In genomic region chrX:63250253-63250868, GRCh38 we compare ENCODE assay signal across 8 cellular contexts.
DNase-seq lines count a peak whose midpoint lies in the region; ATAC-seq and TF ChIP-seq lines count a peak whose summit lies in the region.

No MANE protein-coding gene starts in this region.

- DNase-seq in GM06990 (ENCODE audit: extremely low read depth, insufficient read length) = peak; percentile 30
- peak; percentile 85 for DNase-seq in KBM-7
- DNase-seq in adrenal gland = peak; percentile 31 to 69 (median 52)
- peak; percentile 77 for DNase-seq in hepatocyte (ENCODE audit: low spot score)
- DNase-seq in stimulated activated CD4-positive, alpha-beta T cell treated with anti-CD3 and anti-CD28 coated beads, Interleukin-2, amount 100 ng/mL, for 24 hours = peak; percentile 4 to 17
- no peak for DNase-seq in anterior cingulate cortex (lab: John Stamatoyannopoulos, UW)
- no peak for DNase-seq in NCI-H2196 treated with DMSO at 0.1 percent for 48 hours (lab: John Stamatoyannopoulos, UW; ENCODE audit: unreplicated experiment)

- H2AFZ ChIP-seq in hepatocyte = no peak overlapping the region

- H3K4me3 ChIP-seq in GM06990 (replicated peaks; ENCODE audit: low read depth, low read length) = no peak overlapping the region
- H3K4me3 ChIP-seq in adrenal gland = no peak overlapping the region
- H3K4me3 ChIP-seq in hepatocyte = no peak overlapping the region

- TF ChIP-seq CTCF in GM06990 (IDR thresholded peaks at IDR 0.05; ENCODE audit: insufficient read depth, low read length, poor library complexity, severe bottlenecking) = peak; percentile 76
- peak; percentile 71 to 99 (median 85) for TF ChIP-seq CTCF in adrenal gland (IDR thresholded peaks at IDR 0.05)
- TF ChIP-seq CTCF in hepatocyte (IDR thresholded peaks at IDR 0.05; ENCODE audit: poor library complexity) = peak; percentile 75

- H3K4me1 ChIP-seq in adrenal gland (replicated peaks in 1 of 2) (no peaks in the 10 kb centered on the region), hepatocyte (ENCODE audit: insufficient read depth) (no peaks in the 10 kb centered on the region)

- H3K36me3 ChIP-seq in GM06990 (ENCODE audit: control insufficient read depth, insufficient read depth, low read length) (no peaks in the 10 kb centered on the region), adrenal gland (replicated peaks in 1 of 2) (no peaks in the 10 kb centered on the region), hepatocyte (replicated peaks; ENCODE audit: insufficient read depth, low read depth) (no peaks in the 10 kb centered on the region)

- no peak overlapping the region for H3K4me2 ChIP-seq in hepatocyte

- H3K27ac ChIP-seq in adrenal gland (no peak overlapping the region), hepatocyte (no peak overlapping the region)

- 27 to 49% (median 32%) methylated on average over 2 to 3 of the region's 3 CpGs for WGBS in adrenal gland, 4 donors
- WGBS in hepatocyte (ENCODE audit: low lambda C conversion rate, missing lambda C conversion rate) = 41% methylated on average over 3 of the region's 3 CpGs

- H3K9me3 ChIP-seq in adrenal gland (replicated peaks in 1 of 3) = peaks cover 0 to 6% (median 0%) of the 10 kb centered on the region in 3 donors
- H3K9me3 ChIP-seq in hepatocyte (ENCODE audit: low read depth) = peaks cover 4% of the 10 kb centered on the region

- in situ Hi-C loops in KBM-7 (cut with MboI; ENCODE audit: low pct_unique_long_range_greater_than_20kb, low sequenced_read_pairs) = no loop called here

- no peaks in the 10 kb centered on the region for H3K79me2 ChIP-seq in hepatocyte

- ATAC-seq in GM21737 (IDR thresholded peaks at IDR 0.05; ENCODE audit: unreplicated experiment) = peak; percentile 98

- H4K20me1 ChIP-seq in hepatocyte (ENCODE audit: insufficient read depth, poor library complexity, severe bottlenecking) = no peaks in the 10 kb centered on the region

- no peak for TF ChIP-seq POLR2A in adrenal gland (IDR thresholded peaks at IDR 0.05)

- intact Hi-C loops in adrenal gland (cut with DNase I) = no loop called here

- no peaks in the 10 kb centered on the region for H3K9me2 ChIP-seq in hepatocyte (replicated peaks; ENCODE audit: insufficient read depth)

- H3K27me3 ChIP-seq in GM06990 (replicated peaks; ENCODE audit: control insufficient read depth, insufficient read depth, low read length) = no peaks in the 10 kb centered on the region
- peaks cover 11% of the 10 kb centered on the region for H3K27me3 ChIP-seq in adrenal gland
- no peaks in the 10 kb centered on the region for H3K27me3 ChIP-seq in hepatocyte

Comparison
In these comparisons a context has a peak if more than half of its experiments do, and no peak if none do; other contexts are left out.
1. DNase-seq: peak in GM06990 (single experiment), KBM-7 (single experiment), adrenal gland (7 of 7), hepatocyte (single experiment) and stimulated activated CD4-positive, alpha-beta T cell treated with anti-CD3 and anti-CD28 coated beads, Interleukin-2, amount 100 ng/mL, for 24 hours (2 of 2); none in anterior cingulate cortex (0 of 58) and NCI-H2196 treated with DMSO at 0.1 percent for 48 hours (single experiment).
2. Peak in every context shown above with its lines, with median percentiles within 50 percentile points of each other: CTCF ChIP-seq.